In genomic region chr4:105140684-105141490, GRCh38 we compare ENCODE assay signal across 8 cellular contexts. TPM values are rescaled to one million over a fixed set of nuclear protein-coding genes. Genes with fewer than 3 reads are reported as not detected.
A peak's percentile ranks its signal among the peaks of the same experiment; 100 is the strongest.
DNase-seq lines count a peak whose midpoint lies in the region; ATAC-seq, FAIRE-seq and TF ChIP-seq lines count a peak whose summit lies in the region.

No MANE protein-coding gene starts in this region.

- no peaks in the 10 kb centered on the region for H3K9me3 ChIP-seq in endothelial cell of umbilical vein (replicated peaks; ENCODE audit: control insufficient read depth, insufficient read depth, low read length)

- H3K27me3 ChIP-seq in H7 (ENCODE audit: control insufficient read depth, insufficient read depth, low read length) = peaks cover 43% of the 10 kb centered on the region
- H3K27me3 ChIP-seq in endothelial cell of umbilical vein (ENCODE audit: control insufficient read depth in 2 of 2, insufficient read depth in 2 of 2, low read length in 2 of 2) = no peaks in the 10 kb centered on the region

- CTCF ChIA-PET in endothelial cell of umbilical vein (lab: Charles Lee) = interaction anchor here (0.6 to 2.9 kb wide), 15 partner anchors 10 to 574 kb away, joined by 3 to 48 read pairs (median 3); partner anchors contain the start of gene PPA2

- no peaks in the 10 kb centered on the region for H3K9me1 ChIP-seq in endothelial cell of umbilical vein (replicated peaks; ENCODE audit: control insufficient read depth, extremely low read depth, insufficient read depth, low read length)

- H3K27ac Mint-ChIP-seq in nephron = no peak overlapping the region

- H3K36me3 ChIP-seq in H7 (replicated peaks; ENCODE audit: control insufficient read depth, insufficient read depth, low read length) = no peaks in the 10 kb centered on the region
- no peaks in the 10 kb centered on the region for H3K36me3 ChIP-seq in endothelial cell of umbilical vein (ENCODE audit: control insufficient read depth in 2 of 2, extremely low read depth in 1 of 2, insufficient read depth in 2 of 2, low read length in 2 of 2)

- intact Hi-C loops in endothelial cell of umbilical vein (cut with micrococcal nuclease) = loop anchor here (1.0 to 10.0 kb wide), 3 partner anchors 104 to 492 kb away; no protein-coding TSS in a partner anchor

- no peaks in the 10 kb centered on the region for H3K79me2 ChIP-seq in endothelial cell of umbilical vein (ENCODE audit: control insufficient read depth, insufficient read depth, low read length)

- no TSS peak for BruUV-seq in endothelial cell of umbilical vein (replicated peaks; lab: Mats Ljungman, UMichigan)

- H3K4me3 ChIP-seq in H7 (ENCODE audit: insufficient read depth, low read depth, low read length) (no peak overlapping the region), endothelial cell of umbilical vein (replicated peaks in 1 of 3; ENCODE audit: insufficient read depth in 1 of 3, low read depth in 1 of 3, low read length in 3 of 3) (no peak overlapping the region)

- DNase-seq in D341Med (ENCODE audit: low spot score) = peak; percentile 56
- DNase-seq in H7 = peak; percentile 40
- peak; percentile 50 for DNase-seq in endothelial cell of umbilical vein (ENCODE audit: low read depth, low spot score)
- no peak for DNase-seq in NCI-H187 (lab: John Stamatoyannopoulos, UW)

- no peaks in the 10 kb centered on the region for H3K36me3 Mint-ChIP-seq in nephron (ENCODE audit: low read depth)

- H3K9ac ChIP-seq in endothelial cell of umbilical vein (replicated peaks; ENCODE audit: extremely low read depth, insufficient read depth, low read length) = no peak overlapping the region

- ATAC-seq in GM21360 (IDR thresholded peaks at IDR 0.05; ENCODE audit: unreplicated experiment) (no peak), GM19395 (IDR thresholded peaks at IDR 0.05; ENCODE audit: unreplicated experiment) (no peak)

- POLR2A ChIA-PET in endothelial cell of umbilical vein (lab: Charles Lee) = no interaction called here

- H3K4me1 ChIP-seq in endothelial cell of umbilical vein (ENCODE audit: control insufficient read depth, extremely low read depth, insufficient read depth, low read length) = peaks cover 4% of the 10 kb centered on the region

- peaks cover 8% of the 10 kb centered on the region for H3K27me3 Mint-ChIP-seq in nephron (ENCODE audit: low read depth)

- no peak overlapping the region for H3K4me2 ChIP-seq in endothelial cell of umbilical vein (ENCODE audit: insufficient read depth, low read length)

- TF ChIP-seq POLR2A in endothelial cell of umbilical vein (IDR thresholded peaks at IDR 0.05; ENCODE audit: low read depth, low read length) = no peak

- TF ChIP-seq CTCF in VCaP (conservative IDR thresholded peaks at IDR 0.05) (peak; percentile 85), endothelial cell of umbilical vein (IDR thresholded peaks at IDR 0.05; ENCODE audit: extremely low read depth in 1 of 2, insufficient read depth in 1 of 2, low read depth in 1 of 2, low read length in 2 of 2) (peak; percentile 51 to 56), nephron (IDR thresholded peaks at IDR 0.05; ENCODE audit: unreplicated experiment in 3 of 3) (peak; percentile 50 to 60 (median 59))

- no peaks in the 10 kb centered on the region for H4K20me1 ChIP-seq in endothelial cell of umbilical vein (replicated peaks; ENCODE audit: control insufficient read depth, extremely low read depth, insufficient read depth, low read length)

- no peak overlapping the region for H3K27ac ChIP-seq in VCaP
- H3K27ac ChIP-seq in endothelial cell of umbilical vein (ENCODE audit: insufficient read depth, low read depth, low read length) = no peak overlapping the region

- H3K4me3 Mint-ChIP-seq in nephron = no peak overlapping the region

- H3K9me3 Mint-ChIP-seq in nephron = no peaks in the 10 kb centered on the region

- peak; percentile 78 for FAIRE-seq in endothelial cell of umbilical vein (lab: Jason Lieb, UNC)

- no peak overlapping the region for H2AFZ ChIP-seq in endothelial cell of umbilical vein (ENCODE audit: low read depth, low read length)

- H3K4me1 Mint-ChIP-seq in nephron = no peaks in the 10 kb centered on the region

- dilution Hi-C loops in endothelial cell of umbilical vein (cut with MboI; ENCODE audit: extremely low pct_ligation_motif_present, low sequenced_read_pairs) = no loop called here

TF ChIP-seq in endothelial cell of umbilical vein, 7 proteins besides CTCF, POLR2A, EP300 and RAD21:
- TF ChIP-seq MAX (IDR thresholded peaks at IDR 0.05; ENCODE audit: insufficient read depth, insufficient read length) = no peak
- TF ChIP-seq POLR2AphosphoS5 (IDR thresholded peaks at IDR 0.05; ENCODE audit: insufficient read depth, low read depth, low read length) = no peak
- TF ChIP-seq GATA2 (IDR thresholded peaks at IDR 0.05; ENCODE audit: insufficient read depth, insufficient read length, low read depth, low read length) = no peak
- no peak for TF ChIP-seq JUN (IDR thresholded peaks at IDR 0.05; ENCODE audit: borderline replicate concordance, insufficient read depth, insufficient read length, low read depth)
- no peak for TF ChIP-seq FOS (IDR thresholded peaks at IDR 0.05; ENCODE audit: borderline replicate concordance, insufficient read depth, low read length)
- no peak for TF ChIP-seq MYC (IDR thresholded peaks at IDR 0.05; ENCODE audit: low read depth, low read length)
- no peak for TF ChIP-seq EZH2 (IDR thresholded peaks at IDR 0.05; ENCODE audit: borderline replicate concordance, low read depth, low read length, severe bottlenecking)
TF ChIP-seq in endothelial cell of umbilical vein: peak in this region for 0.

RNA-seq across cellular contexts. Expression of gene TET2, which starts 5.8 kb away (rescaled TPM):
- 0.59 and 0.74 TPM in 2 replicates for total RNA-seq in H7 (2014; rRNA removed; shearing (Covaris generic))
- total RNA-seq in endothelial cell of umbilical vein = 17.5 and 19.8 TPM in 2 replicates
- 4.7 and 4.8 TPM in 2 replicates for polyA plus RNA-seq in endothelial cell of umbilical vein
- polyA plus RNA-seq in endothelial cell of umbilical vein (2011; cell fraction: cytosol; rRNA removed) = 5.1 and 5.3 TPM in 2 replicates
- 24.8 and 26.3 TPM in 2 replicates for polyA plus RNA-seq in endothelial cell of umbilical vein (2011; cell fraction: nucleus; rRNA removed)
- 5.3 and 7.7 TPM in 2 replicates for polyA plus RNA-seq in endothelial cell of umbilical vein (2012)
- 28.4 and 40.4 TPM in 2 replicates for polyA minus RNA-seq in endothelial cell of umbilical vein
- 7.4 TPM for polyA minus RNA-seq in endothelial cell of umbilical vein (2011; cell fraction: cytosol; rRNA and poly(A)+ RNA removed)
- 96.0 and 115 TPM in 2 replicates for polyA minus RNA-seq in endothelial cell of umbilical vein (2011; cell fraction: nucleus; rRNA and poly(A)+ RNA removed)

Comparison
In these comparisons a context has a peak if more than half of its experiments do, and no peak if none do; other contexts are left out.
1. DNase-seq: peak in D341Med (single experiment), H7 (single experiment) and endothelial cell of umbilical vein (single experiment); none in NCI-H187 (0 of 2).
2. RNA of gene TET2, which starts 5.8 kb away (total RNA-seq): 17.5 to 19.8 TPM in endothelial cell of umbilical vein; 0.59 to 0.74 TPM in H7; every median in the first group is over 10 times any median in the second.
3. Peak in every context shown above with its lines, with median percentiles within 50 percentile points of each other: CTCF ChIP-seq.